10 cellular contexts compared by ENCODE assay signal in the genomic region with DNA sequence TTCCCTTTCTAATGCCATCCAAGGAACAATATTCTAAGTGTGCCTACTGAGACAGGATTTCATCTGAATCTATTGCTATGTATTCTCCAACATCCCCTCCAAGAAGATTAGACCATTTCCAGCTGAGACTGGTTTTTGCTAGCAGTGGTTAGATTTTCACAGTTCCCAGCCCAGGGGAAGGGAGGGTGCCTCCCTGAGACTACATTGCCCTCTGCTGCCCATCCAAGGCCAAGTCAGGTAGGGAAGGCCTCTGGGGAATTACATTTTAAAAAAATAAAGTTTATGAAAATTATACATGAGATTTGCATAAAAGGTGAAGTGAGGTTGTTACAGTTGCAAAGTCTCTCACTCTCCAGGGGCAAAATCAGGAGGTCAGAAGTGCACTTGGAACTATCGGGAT. TPM values are rescaled to one million over a fixed set of nuclear protein-coding genes. Genes with fewer than 3 reads are reported as not detected.
DNase-seq lines count a peak whose midpoint lies in the region; ATAC-seq and TF ChIP-seq lines count a peak whose summit lies in the region.
"Had no signal": no experiment of that assay in that cellular context is flagged by ENCODE, and none has a peak within 500 bp of the region (broad histone marks: within the 10 kb centered on the region; RNA-seq: fewer than 3 reads in every experiment).

No MANE protein-coding gene starts in this region.

- WGBS in SK-N-SH (ENCODE audit: low lambda C conversion rate), result 69% methylated on average over 1 of the region's 1 CpG
- 93 to 94% methylated on average over 1 of the region's 1 CpG for WGBS in thyroid gland, 2 donors

- TF ChIP-seq CTCF in SK-N-SH (IDR thresholded peaks at IDR 0.05) (peak; percentile 23), fibroblast of the aortic adventitia (IDR thresholded peaks at IDR 0.05; ENCODE audit: insufficient read depth, low read length) (peak; percentile 25), thyroid gland (IDR thresholded peaks at IDR 0.05) (peak; percentile 30 to 69 (median 60)), glutamatergic neuron (IDR thresholded peaks at IDR 0.05; ENCODE audit: partially characterized antibody, unreplicated experiment) (no peak)

- H3K27ac ChIP-seq in SK-N-SH (ENCODE audit: low read depth in 2 of 2, low read length in 1 of 2), result no peak overlapping the region
- H3K27ac ChIP-seq in thyroid gland, result no peak overlapping the region

- ATAC-seq in SK-N-SH treated with all-trans-retinoic acid at 6 μM for 48 hours (no peak), HG03196 (IDR thresholded peaks at IDR 0.05; ENCODE audit: unreplicated experiment) (no peak), HG03469 (IDR thresholded peaks at IDR 0.05; ENCODE audit: unreplicated experiment) (no peak)
- ATAC-seq: effector memory CD8-positive, alpha-beta T cell had no signal

- peaks cover 17% of the 10 kb centered on the region for H3K36me3 Mint-ChIP-seq in glutamatergic neuron (ENCODE audit: unreplicated experiment)

- H3K4me1 ChIP-seq in SK-N-SH (ENCODE audit: control insufficient read depth in 1 of 2, insufficient read depth in 2 of 2, low read depth in 1 of 2, low read length in 1 of 2), result no peaks in the 10 kb centered on the region
- no peaks in the 10 kb centered on the region for H3K4me1 ChIP-seq in thyroid gland

- H3K79me2 ChIP-seq in SK-N-SH (ENCODE audit: insufficient read depth), result no peaks in the 10 kb centered on the region

- no peaks in the 10 kb centered on the region for H3K9me3 ChIP-seq in SK-N-SH
- H3K9me3 ChIP-seq in thyroid gland, result no peaks in the 10 kb centered on the region

- H3K9ac ChIP-seq in SK-N-SH, result no peak overlapping the region

- TF ChIP-seq EP300 in SK-N-SH (IDR thresholded peaks at IDR 0.05; ENCODE audit: borderline replicate concordance in 1 of 2, low read depth in 1 of 2, low read length in 1 of 2), result no peak

- no peaks in the 10 kb centered on the region for H3K27me3 Mint-ChIP-seq in glutamatergic neuron (ENCODE audit: unreplicated experiment)

- H3K4me1 Mint-ChIP-seq in glutamatergic neuron (ENCODE audit: low read depth, unreplicated experiment), result peaks cover 2% of the 10 kb centered on the region

- H3K36me3 ChIP-seq in SK-N-SH (replicated peaks in 1 of 2; ENCODE audit: control insufficient read depth in 1 of 2, insufficient read depth in 2 of 2, low read length in 1 of 2) (no peaks in the 10 kb centered on the region), thyroid gland (no peaks in the 10 kb centered on the region)

- no peak overlapping the region for H2AFZ ChIP-seq in SK-N-SH (ENCODE audit: low read depth)

- peaks cover 14% of the 10 kb centered on the region for H3K9me3 Mint-ChIP-seq in glutamatergic neuron (ENCODE audit: unreplicated experiment)
- H3K9me3 Mint-ChIP-seq: effector memory CD8-positive, alpha-beta T cell had no signal

- no peaks in the 10 kb centered on the region for H4K20me1 ChIP-seq in SK-N-SH (ENCODE audit: insufficient read depth)

- no peaks in the 10 kb centered on the region for H3K9me2 ChIP-seq in SK-N-SH

- no peak overlapping the region for H3K4me2 ChIP-seq in SK-N-SH

- H3K27ac Mint-ChIP-seq in glutamatergic neuron (ENCODE audit: unreplicated experiment), result no peak overlapping the region
- H3K27ac Mint-ChIP-seq: effector memory CD8-positive, alpha-beta T cell had no signal

- H3K4me3 Mint-ChIP-seq in glutamatergic neuron (ENCODE audit: unreplicated experiment), result no peak overlapping the region
- H3K4me3 Mint-ChIP-seq: effector memory CD8-positive, alpha-beta T cell had no signal

- no peaks in the 10 kb centered on the region for H3F3A ChIP-seq in SK-N-SH (replicated peaks; ENCODE audit: insufficient read depth)

- H3K27me3 ChIP-seq in SK-N-SH (ENCODE audit: insufficient read depth), result no peaks in the 10 kb centered on the region
- no peaks in the 10 kb centered on the region for H3K27me3 ChIP-seq in thyroid gland

- TF ChIP-seq RAD21 in SK-N-SH (IDR thresholded peaks at IDR 0.05; ENCODE audit: low read length), result peak; percentile 69

- CTCF ChIA-PET in SK-N-SH (lab: Yijun Ruan, JAX), result interaction anchor here (0.6 to 1.9 kb wide), 8 partner anchors 9 to 1176 kb away, joined by 3 to 5 read pairs (median 4); a partner anchor contains a TSS

- POLR2A ChIA-PET in SK-N-SH (lab: Yijun Ruan, JAX), result no interaction called here

- H3K4me3 ChIP-seq in SK-N-SH (ENCODE audit: low read depth in 2 of 2, low read length in 1 of 2) (no peak overlapping the region), fibroblast of the aortic adventitia (ENCODE audit: low read depth, low read length) (no peak overlapping the region), thyroid gland (replicated peaks in 1 of 3) (no peak overlapping the region)

- DNase-seq in SK-N-SH, result peak; percentile 47
- DNase-seq in NCI-H2196 (lab: John Stamatoyannopoulos, UW; ENCODE audit: unreplicated experiment), result peak; percentile 27
- DNase-seq in fibroblast of the aortic adventitia (ENCODE audit: low read depth), result no peak
- DNase-seq in thyroid gland, result peak; percentile 58 to 65
- no peak for DNase-seq in glutamatergic neuron
- DNase-seq: DMS79 treated with DMSO at 0.1 percent for 48 hours; effector memory CD8-positive, alpha-beta T cell had no signal

- intact Hi-C loops in thyroid gland (cut with DNase I), result no loop called here

- no peak for TF ChIP-seq POLR2A in thyroid gland (IDR thresholded peaks at IDR 0.05)

TF ChIP-seq in SK-N-SH, 30 proteins besides CTCF, POLR2A, EP300 and RAD21:
- TF ChIP-seq SMC3 (IDR thresholded peaks at IDR 0.05; ENCODE audit: low read depth, low read length) (peak; percentile 34; the same call in 1 of the 2 replicates), RFX5 (IDR thresholded peaks at IDR 0.05; ENCODE audit: low read length) (no peak), CHD2 (IDR thresholded peaks at IDR 0.05; ENCODE audit: low read length, partially characterized antibody) (no peak), NRF1 (IDR thresholded peaks at IDR 0.05; ENCODE audit: low read depth, low read length) (no peak), JUND (IDR thresholded peaks at IDR 0.05) (no peak)

TF ChIP-seq in SK-N-SH treated with all-trans-retinoic acid at 6 μM for 48 hours, 23 proteins besides CTCF, POLR2A, EP300 and RAD21:
- TF ChIP-seq ISL1 (CRISPR knock-in tag; IDR thresholded peaks at IDR 0.05) (no peak), ZFP3 (CRISPR knock-in tag; IDR thresholded peaks at IDR 0.05) (no peak), OSR1 (CRISPR knock-in tag; IDR thresholded peaks at IDR 0.05) (no peak), SNAI2 (CRISPR knock-in tag; IDR thresholded peaks at IDR 0.05) (no peak), CSDC2 (CRISPR knock-in tag; IDR thresholded peaks at IDR 0.05) (no peak), ZNF70 (CRISPR knock-in tag; IDR thresholded peaks at IDR 0.05) (no peak), ZC3H10 (CRISPR knock-in tag; IDR thresholded peaks at IDR 0.05) (no peak), BACH2 (CRISPR knock-in tag; IDR thresholded peaks at IDR 0.05; ENCODE audit: borderline replicate concordance) (no peak)
- TF ChIP-seq, protein P1, sequence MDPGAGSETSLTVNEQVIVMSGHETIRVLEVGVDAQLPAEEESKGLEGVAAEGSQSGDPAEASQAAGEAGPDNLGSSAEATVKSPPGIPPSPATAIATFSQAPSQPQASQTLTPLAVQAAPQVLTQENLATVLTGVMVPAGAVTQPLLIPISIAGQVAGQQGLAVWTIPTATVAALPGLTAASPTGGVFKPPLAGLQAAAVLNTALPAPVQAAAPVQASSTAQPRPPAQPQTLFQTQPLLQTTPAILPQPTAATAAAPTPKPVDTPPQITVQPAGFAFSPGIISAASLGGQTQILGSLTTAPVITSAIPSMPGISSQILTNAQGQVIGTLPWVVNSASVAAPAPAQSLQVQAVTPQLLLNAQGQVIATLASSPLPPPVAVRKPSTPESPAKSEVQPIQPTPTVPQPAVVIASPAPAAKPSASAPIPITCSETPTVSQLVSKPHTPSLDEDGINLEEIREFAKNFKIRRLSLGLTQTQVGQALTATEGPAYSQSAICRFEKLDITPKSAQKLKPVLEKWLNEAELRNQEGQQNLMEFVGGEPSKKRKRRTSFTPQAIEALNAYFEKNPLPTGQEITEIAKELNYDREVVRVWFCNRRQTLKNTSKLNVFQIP (CRISPR knock-in tag; IDR thresholded peaks at IDR 0.05; ENCODE audit: borderline replicate concordance, low read depth), result no peak
TF ChIP-seq in SK-N-SH treated with all-trans-retinoic acid at 6 μM for 48 hours: peak in this region for 0.

RNA-seq across cellular contexts. Expression of a gene that starts 28.0 kb away (rescaled TPM):
- not detected in 2 replicates for polyA plus RNA-seq in SK-N-SH (2012; rRNA removed)
- not detected in 2 replicates for polyA plus RNA-seq in SK-N-SH (2012; cell fraction: cytosol; rRNA removed)
- not detected in 2 replicates for polyA plus RNA-seq in SK-N-SH (2012; cell fraction: nucleus; rRNA removed)
- not detected in 2 replicates for total RNA-seq in fibroblast of the aortic adventitia (ENCODE audit: low replicate concordance)
- total RNA-seq in thyroid gland, result 100 to 1,000 TPM in 1 of 4 donors, 10 to 100 TPM in 3; 50.7 to 107 (median 87.1) TPM
- 10.7 TPM for total RNA-seq in glutamatergic neuron (ENCODE audit: unreplicated experiment)

Comparison
In these comparisons a context has a peak if more than half of its experiments do, and no peak if none do; other contexts are left out.
1. DNase-seq: peak in SK-N-SH (single experiment), NCI-H2196 (single experiment) and thyroid gland (2 of 2); none in fibroblast of the aortic adventitia (single experiment) and glutamatergic neuron (single experiment).
2. RNA of a gene that starts 28.0 kb away (total RNA-seq): 50.7 to 107 TPM in thyroid gland and 10.7 TPM in glutamatergic neuron (single experiment); not detected in fibroblast of the aortic adventitia; every median in the first group is over 10 times any median in the second.